Comparison of ENCODE assay signal across 16 cellular contexts in the genomic region with DNA sequence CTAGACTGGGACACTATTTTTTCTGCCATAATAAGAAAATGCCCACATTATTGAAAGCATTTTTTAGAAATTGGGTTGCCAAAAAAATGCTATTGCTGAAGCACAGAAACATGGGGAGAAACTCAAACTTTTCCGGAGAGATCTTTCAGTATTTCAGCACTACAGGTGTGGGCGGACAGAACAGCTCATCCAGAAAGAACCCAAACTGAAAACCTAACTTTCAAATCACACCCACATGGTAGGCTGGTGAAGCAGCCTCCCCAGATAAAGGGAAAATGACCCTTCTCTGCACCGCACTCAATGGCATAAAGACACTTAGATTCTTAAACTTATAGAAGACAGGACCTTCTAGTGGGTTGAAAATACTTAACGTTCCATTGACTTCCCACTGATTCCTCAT.
DNase-seq lines count a peak whose midpoint lies in the region; ATAC-seq, FAIRE-seq and TF ChIP-seq lines count a peak whose summit lies in the region.
"Had no signal": no experiment of that assay in that cellular context is flagged by ENCODE, and none has a peak within 500 bp of the region (broad histone marks: within the 10 kb centered on the region; RNA-seq: fewer than 3 reads in every experiment).

No MANE protein-coding gene starts in this region.

- no peaks in the 10 kb centered on the region for H4K20me1 ChIP-seq in astrocyte (ENCODE audit: insufficient read depth, low read length)

- H3K9me3 ChIP-seq in astrocyte (ENCODE audit: insufficient read depth, low read depth, low read length) (no peaks in the 10 kb centered on the region), mucosa of descending colon (no peaks in the 10 kb centered on the region)
- H3K9me3 ChIP-seq: HAP-1 had no signal

- H3K4me3 Mint-ChIP-seq in activated CD4-positive, alpha-beta T cell treated with anti-CD3 and anti-CD28 coated beads for 36 hours = no peak overlapping the region
- H3K4me3 Mint-ChIP-seq in astrocyte (ENCODE audit: unreplicated experiment) = no peak overlapping the region
- H3K4me3 Mint-ChIP-seq: CD8-positive, alpha-beta T cell had no signal

- no peak for TF ChIP-seq CTCF in astrocyte (IDR thresholded peaks at IDR 0.05; ENCODE audit: insufficient read depth, low read depth, low read length)
- no peak for TF ChIP-seq CTCF in mucosa of descending colon (IDR thresholded peaks at IDR 0.05)

- H3K36me3 ChIP-seq in astrocyte (ENCODE audit: insufficient read depth, low read length) (no peaks in the 10 kb centered on the region), mucosa of descending colon (ENCODE audit: low read depth) (no peaks in the 10 kb centered on the region)
- H3K36me3 ChIP-seq: HAP-1 had no signal

- no peak overlapping the region for H3K4me2 ChIP-seq in astrocyte (ENCODE audit: low read length)

- peak; percentile 42 for DNase-seq in activated CD4-positive, alpha-beta T cell treated with anti-CD3 and anti-CD28 coated beads for 36 hours
- no peak for DNase-seq in activated CD4-positive, alpha-beta T cell treated with anti-CD3 and anti-CD28 coated beads, Interleukin-2, amount 50 U/mL, for 4 hours
- DNase-seq in activated naive CD4-positive, alpha-beta T cell treated with Interleukin-2 at 50 U/mL for 16 hours = peak; percentile 16
- DNase-seq in activated naive CD4-positive, alpha-beta T cell treated with anti-CD3 and anti-CD28 coated beads, Interleukin-2, amount 50 U/mL, for 16 hours = no peak
- DNase-seq in astrocyte (ENCODE audit: low read depth) = peak; percentile 22
- DNase-seq in stimulated activated CD8-positive, alpha-beta memory T cell treated with anti-CD3 and anti-CD28 coated beads, Interleukin-4, amount 100 ng/mL, for 48 hours = peak; percentile 43
- DNase-seq in substantia nigra (lab: John Stamatoyannopoulos, UW) = no peak
- no peak for DNase-seq in mucosa of descending colon
- DNase-seq: 8988T; CD8-positive, alpha-beta T cell; DMS79; NCI-H1048; NCI-H2081 treated with DMSO at 0.1 percent for 48 hours; NCI-H510A; NCI-H774 had no signal

- H3K27ac ChIP-seq in astrocyte (ENCODE audit: low read depth, low read length) (no peak overlapping the region), substantia nigra (ENCODE audit: low read depth, low read length, poor library complexity, severe bottlenecking) (no peak overlapping the region)

- CTCF ChIA-PET in activated CD4-positive, alpha-beta T cell treated with anti-CD3 and anti-CD28 coated beads for 36 hours (lab: Charles Lee) = interaction anchor here (0.6 to 1.2 kb wide), 2 partner anchors 104 to 156 kb away, joined by 3 read pairs; no protein-coding TSS in a partner anchor

- H3K4me1 ChIP-seq in astrocyte (ENCODE audit: insufficient read depth, low read length) (peaks cover 6% of the 10 kb centered on the region), mucosa of descending colon (ENCODE audit: low read depth) (peaks cover 5% of the 10 kb centered on the region)
- H3K4me1 ChIP-seq: HAP-1 had no signal

- peak; percentile 84 for ATAC-seq in activated CD4-positive, alpha-beta T cell treated with anti-CD3 and anti-CD28 coated beads for 36 hours
- no peak for ATAC-seq in mucosa of descending colon
- ATAC-seq: CD8-positive, alpha-beta T cell had no signal

- H3K27me3 Mint-ChIP-seq in activated CD4-positive, alpha-beta T cell treated with anti-CD3 and anti-CD28 coated beads for 36 hours = peaks cover 31% of the 10 kb centered on the region
- H3K27me3 Mint-ChIP-seq in astrocyte (ENCODE audit: low read depth, unreplicated experiment) = peaks cover 1% of the 10 kb centered on the region

- no peak overlapping the region for H3K4me3 ChIP-seq in astrocyte (ENCODE audit: insufficient read depth, low read depth, low read length)
- no peak overlapping the region for H3K4me3 ChIP-seq in mucosa of descending colon
- H3K4me3 ChIP-seq: HAP-1 had no signal

- H3K9ac ChIP-seq in astrocyte (ENCODE audit: low read length) = no peak overlapping the region

- FAIRE-seq in astrocyte (lab: Jason Lieb, UNC) = no peak

- no peaks in the 10 kb centered on the region for H3K9me3 Mint-ChIP-seq in activated CD4-positive, alpha-beta T cell treated with anti-CD3 and anti-CD28 coated beads for 36 hours (ENCODE audit: low read depth)
- H3K9me3 Mint-ChIP-seq in astrocyte (ENCODE audit: unreplicated experiment) = peaks cover 6% of the 10 kb centered on the region
- H3K9me3 Mint-ChIP-seq: CD8-positive, alpha-beta T cell had no signal

- H3K36me3 Mint-ChIP-seq in activated CD4-positive, alpha-beta T cell treated with anti-CD3 and anti-CD28 coated beads for 36 hours (ENCODE audit: low read depth) = no peaks in the 10 kb centered on the region
- H3K36me3 Mint-ChIP-seq in astrocyte (ENCODE audit: low read depth, unreplicated experiment) = no peaks in the 10 kb centered on the region
- H3K36me3 Mint-ChIP-seq: CD8-positive, alpha-beta T cell had no signal

- H2AFZ ChIP-seq in astrocyte (ENCODE audit: low read depth, low read length) = no peak overlapping the region

- H3K27ac Mint-ChIP-seq in activated CD4-positive, alpha-beta T cell treated with anti-CD3 and anti-CD28 coated beads for 36 hours = no peak overlapping the region
- no peak overlapping the region for H3K27ac Mint-ChIP-seq in astrocyte (ENCODE audit: unreplicated experiment)
- H3K27ac Mint-ChIP-seq: CD8-positive, alpha-beta T cell had no signal

- no peaks in the 10 kb centered on the region for H3K79me2 ChIP-seq in astrocyte (ENCODE audit: insufficient read depth, low read length)

- POLR2A ChIA-PET in activated CD4-positive, alpha-beta T cell treated with anti-CD3 and anti-CD28 coated beads for 36 hours (lab: Charles Lee) = no interaction called here

- H3K4me1 Mint-ChIP-seq in activated CD4-positive, alpha-beta T cell treated with anti-CD3 and anti-CD28 coated beads for 36 hours = peaks cover 14% of the 10 kb centered on the region
- peaks cover 11% of the 10 kb centered on the region for H3K4me1 Mint-ChIP-seq in astrocyte (ENCODE audit: low read depth, unreplicated experiment)

- intact Hi-C loops in activated CD4-positive, alpha-beta T cell treated with anti-CD3 and anti-CD28 coated beads for 36 hours (cut with DNase I, micrococcal nuclease) = no loop called here
- intact Hi-C loops in mucosa of descending colon (cut with DNase I, micrococcal nuclease) = no loop called here

- no peaks in the 10 kb centered on the region for H3K27me3 ChIP-seq in astrocyte (ENCODE audit: insufficient read depth, low read length)

Comparison
In these comparisons a context has a peak if more than half of its experiments do, and no peak if none do; other contexts are left out.
1. DNase-seq: peak in activated CD4-positive, alpha-beta T cell treated with anti-CD3 and anti-CD28 coated beads for 36 hours (single experiment), activated naive CD4-positive, alpha-beta T cell treated with Interleukin-2 at 50 U/mL for 16 hours (single experiment), astrocyte (single experiment) and stimulated activated CD8-positive, alpha-beta memory T cell treated with anti-CD3 and anti-CD28 coated beads, Interleukin-4, amount 100 ng/mL, for 48 hours (single experiment); none in activated CD4-positive, alpha-beta T cell treated with anti-CD3 and anti-CD28 coated beads, Interleukin-2, amount 50 U/mL, for 4 hours (0 of 2), activated naive CD4-positive, alpha-beta T cell treated with anti-CD3 and anti-CD28 coated beads, Interleukin-2, amount 50 U/mL, for 16 hours (single experiment), substantia nigra (0 of 49) and mucosa of descending colon (0 of 3).